In the genomic region with DNA sequence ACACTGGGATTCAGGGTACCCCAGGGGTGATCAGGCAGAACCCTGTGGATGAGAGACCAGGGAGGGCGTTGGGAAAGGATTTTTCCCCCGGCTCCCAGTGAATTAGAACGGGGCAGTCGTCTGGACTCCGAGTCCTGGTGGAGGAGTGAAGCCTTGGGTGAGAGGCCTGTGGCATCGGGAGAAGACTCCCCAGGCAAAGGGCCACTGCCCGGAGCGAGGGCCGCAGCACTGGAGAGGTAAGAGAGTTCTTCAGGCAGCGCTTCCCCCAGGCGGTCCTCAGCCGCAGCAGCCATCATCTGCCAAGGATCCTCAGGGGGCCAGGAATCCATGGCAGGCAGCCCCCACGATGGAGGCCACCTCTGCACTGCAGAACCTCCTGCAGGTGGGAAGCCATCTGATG, we compare ENCODE assay signal across 17 cellular contexts. TPM values are rescaled to one million over a fixed set of nuclear protein-coding genes. Genes with fewer than 3 reads are reported as not detected.
DNase-seq lines count a peak whose midpoint lies in the region; ATAC-seq and TF ChIP-seq lines count a peak whose summit lies in the region.
"Had no signal": no experiment of that assay in that cellular context is flagged by ENCODE, and none has a peak within 500 bp of the region (broad histone marks: within the 10 kb centered on the region; RNA-seq: fewer than 3 reads in every experiment).

No MANE protein-coding gene starts in this region.

- BruUV-seq in PC-9 (replicated peaks; lab: Mats Ljungman, UMichigan), result no TSS peak

- H2BK15ac ChIP-seq in mesenchymal stem cell (ENCODE audit: low read depth, poor library complexity, severe bottlenecking), result no peak overlapping the region

- H3K4me2 ChIP-seq in PC-9 (0 out of 2 replicates have a peak overlapping the region, but pooled peaks have one; percentile 40), mesenchymal stem cell (ENCODE audit: low read length, poor library complexity, severe bottlenecking) (no peak overlapping the region)

- H2BK12ac ChIP-seq in mesenchymal stem cell (ENCODE audit: low read length in 2 of 2), result no peak overlapping the region

- H3K4me1 ChIP-seq in PC-9 (replicated peaks; ENCODE audit: insufficient read depth) (peaks cover 43% of the 10 kb centered on the region), mesenchymal stem cell (ENCODE audit: control insufficient read depth, insufficient read depth, low read depth, low read length) (peaks cover 18% of the 10 kb centered on the region), spleen (peaks cover 0 to 22% (median 0%) of the 10 kb centered on the region in 6 donors)

- H3K4me1 Mint-ChIP-seq in activated CD4-positive, alpha-beta memory T cell treated with anti-CD3 and anti-CD28 coated beads for 36 hours (ENCODE audit: low read depth), result peaks cover 2% of the 10 kb centered on the region

- H3K79me2 ChIP-seq in PC-9 (ENCODE audit: low read depth), result peaks cover 9% of the 10 kb centered on the region

- H3K23ac ChIP-seq in mesenchymal stem cell (ENCODE audit: low read length in 2 of 2), result no peak overlapping the region

- peak overlapping the region; percentile 22 for H2AK5ac ChIP-seq in mesenchymal stem cell (ENCODE audit: low read length, severe bottlenecking)

- no peaks in the 10 kb centered on the region for H4K20me1 ChIP-seq in PC-9 (ENCODE audit: insufficient read depth)

- H3F3A ChIP-seq in PC-9 (ENCODE audit: insufficient read depth, low read depth), result peaks cover 11% of the 10 kb centered on the region

- H3K9me3 Mint-ChIP-seq in activated CD4-positive, alpha-beta memory T cell treated with anti-CD3 and anti-CD28 coated beads for 36 hours, result no peaks in the 10 kb centered on the region
- H3K9me3 Mint-ChIP-seq: H9 had no signal

- H3K27me3 ChIP-seq in PC-9 (ENCODE audit: insufficient read depth, low read depth), result no peaks in the 10 kb centered on the region
- peaks cover 13 to 34% of the 10 kb centered on the region in 2 experiments for H3K27me3 ChIP-seq in mesenchymal stem cell (ENCODE audit: control insufficient read depth in 1 of 2, insufficient read depth in 1 of 2, low read length in 2 of 2)
- H3K27me3 ChIP-seq in spleen (replicated peaks in 1 of 7), result peaks cover 0 to 46% (median 0%) of the 10 kb centered on the region in 7 donors

- TF ChIP-seq CTCF in PC-9 (conservative IDR thresholded peaks at IDR 0.05) (no peak), spleen (IDR thresholded peaks at IDR 0.05 in 8 of 11, conservative IDR thresholded peaks at IDR 0.05 in 3 of 11) (no peak)

- 93% methylated on average over 13 of the region's 13 CpGs for WGBS in mesenchymal stem cell
- 84 to 93% (median 88%) methylated on average over 9 to 13 of the region's 13 CpGs for WGBS in spleen, 5 donors

- intact Hi-C loops in PC-9 (cut with micrococcal nuclease; ENCODE audit: unreplicated experiment) (no loop called here), spleen (cut with DNase I; ENCODE audit: low total_unique reads) (no loop called here)
- intact Hi-C loops in activated CD4-positive, alpha-beta memory T cell treated with anti-CD3 and anti-CD28 coated beads for 36 hours (cut with micrococcal nuclease), result no loop called here

- no peak overlapping the region for H3K27ac Mint-ChIP-seq in activated CD4-positive, alpha-beta memory T cell treated with anti-CD3 and anti-CD28 coated beads for 36 hours
- H3K27ac Mint-ChIP-seq: CD4-positive, alpha-beta memory T cell; H9 had no signal

- H4K8ac ChIP-seq in mesenchymal stem cell (ENCODE audit: low read length), result no peak overlapping the region

- H3K14ac ChIP-seq in mesenchymal stem cell (ENCODE audit: low read length in 2 of 2), result no peak overlapping the region

- H3K4me3 ChIP-seq in PC-9 (no peak overlapping the region), mesenchymal stem cell (ENCODE audit: insufficient read depth in 1 of 2, low read depth in 1 of 2, low read length in 2 of 2) (no peak overlapping the region), spleen (no peak overlapping the region)

- H3K9ac ChIP-seq in mesenchymal stem cell (ENCODE audit: low read length), result no peak overlapping the region

- no peak overlapping the region for H4K91ac ChIP-seq in mesenchymal stem cell (ENCODE audit: low read length)

- no peak overlapping the region for H3K18ac ChIP-seq in mesenchymal stem cell (ENCODE audit: low read depth in 1 of 2, low read length in 2 of 2)

- CTCF ChIA-PET in PC-9 (lab: Charles Lee), result no interaction called here
- CTCF ChIA-PET in activated CD4-positive, alpha-beta memory T cell treated with anti-CD3 and anti-CD28 coated beads for 36 hours (lab: Charles Lee), result interaction anchor here (1.0 kb wide), 1 partner anchor 24 kb away, joined by 3 read pairs; no protein-coding TSS in a partner anchor

- TF ChIP-seq POLR2A in spleen (IDR thresholded peaks at IDR 0.05), result no peak

- H2AFZ ChIP-seq in PC-9 (no peak overlapping the region), mesenchymal stem cell (ENCODE audit: low read depth, low read length) (no peak overlapping the region)

- H3K4me3 Mint-ChIP-seq in activated CD4-positive, alpha-beta memory T cell treated with anti-CD3 and anti-CD28 coated beads for 36 hours, result no peak overlapping the region
- H3K4me3 Mint-ChIP-seq: CD4-positive, alpha-beta memory T cell; H9 had no signal

- no peak overlapping the region for H2BK120ac ChIP-seq in mesenchymal stem cell (ENCODE audit: low read depth, low read length)

- H3K79me1 ChIP-seq in mesenchymal stem cell (replicated peaks; ENCODE audit: low read length, poor library complexity, severe bottlenecking), result peaks cover 12% of the 10 kb centered on the region

- H3K9me2 ChIP-seq in PC-9 (ENCODE audit: insufficient read depth), result no peaks in the 10 kb centered on the region

- DNase-seq in PC-9, result no peak
- no peak for DNase-seq in mesenchymal stem cell
- DNase-seq in spleen, result peak; percentile 61
- no peak for DNase-seq in GM19240 (ENCODE audit: insufficient read length, low spot score)
- no peak for DNase-seq in activated CD4-positive, alpha-beta memory T cell treated with anti-CD3 and anti-CD28 coated beads for 36 hours
- DNase-seq: C1 segment of cervical spinal cord; Calu3; CD4-positive, alpha-beta memory T cell; COR-L47; DND-41; H9 had no signal

- H2BK5ac ChIP-seq in mesenchymal stem cell (ENCODE audit: low read depth, low read length, poor library complexity, severe bottlenecking), result no peak overlapping the region

- no peak for ATAC-seq in GM21825 (IDR thresholded peaks at IDR 0.05; ENCODE audit: unreplicated experiment)
- ATAC-seq: HCT116 had no signal

- no peaks in the 10 kb centered on the region for H3K36me3 ChIP-seq in PC-9 (ENCODE audit: low read depth)
- peaks cover 0 to 1% of the 10 kb centered on the region in 2 experiments for H3K36me3 ChIP-seq in mesenchymal stem cell (ENCODE audit: control insufficient read depth in 1 of 2, insufficient read depth in 2 of 2, low read depth in 1 of 2, low read length in 2 of 2)
- H3K36me3 ChIP-seq in spleen, result no peaks in the 10 kb centered on the region

- no peak overlapping the region for H3K4ac ChIP-seq in mesenchymal stem cell (ENCODE audit: low read depth in 1 of 2, low read length in 2 of 2)

- H3K27me3 Mint-ChIP-seq in activated CD4-positive, alpha-beta memory T cell treated with anti-CD3 and anti-CD28 coated beads for 36 hours, result peaks cover 7% of the 10 kb centered on the region

- POLR2A ChIA-PET in PC-9 (lab: Charles Lee; ENCODE audit: unreplicated experiment), result no interaction called here
- POLR2A ChIA-PET in activated CD4-positive, alpha-beta memory T cell treated with anti-CD3 and anti-CD28 coated beads for 36 hours (lab: Charles Lee), result no interaction called here

- H3K27ac ChIP-seq in PC-9 (no peak overlapping the region), mesenchymal stem cell (ENCODE audit: low read length, poor library complexity, severe bottlenecking) (no peak overlapping the region), spleen (no peak overlapping the region)

- no peaks in the 10 kb centered on the region for H3K9me3 ChIP-seq in PC-9 (ENCODE audit: insufficient read depth, low read depth)
- no peaks in the 10 kb centered on the region for H3K9me3 ChIP-seq in mesenchymal stem cell (ENCODE audit: control insufficient read depth, low read length)
- H3K9me3 ChIP-seq in spleen, result no peaks in the 10 kb centered on the region

- H3K36me3 Mint-ChIP-seq in activated CD4-positive, alpha-beta memory T cell treated with anti-CD3 and anti-CD28 coated beads for 36 hours, result no peaks in the 10 kb centered on the region
- H3K36me3 Mint-ChIP-seq: CD4-positive, alpha-beta memory T cell had no signal

RNA-seq across cellular contexts. Expression of a gene that starts 0.7 kb away (rescaled TPM):
- total RNA-seq in PC-9 (2021), result 21.1 and 21.6 TPM in 2 replicates
- not detected for polyA plus RNA-seq in mesenchymal stem cell (2013, experiment 1 of 2)
- not detected for polyA plus RNA-seq in mesenchymal stem cell (2013, experiment 2 of 2)
- not detected for total RNA-seq in spleen
- polyA plus RNA-seq in spleen, result not detected
- not detected for total RNA-seq in activated CD4-positive, alpha-beta memory T cell treated with anti-CD3 and anti-CD28 coated beads for 36 hours
- total RNA-seq: A673; Calu3; CD4-positive, alpha-beta memory T cell; H1; H9 had no signal
- polyA plus RNA-seq: BJ; CD4-positive, alpha-beta memory T cell; H1 had no signal

RNA-seq across cellular contexts. Expression of a gene that starts 2.9 kb away (rescaled TPM):
- total RNA-seq in PC-9 (2021), result 29.2 and 34.2 TPM in 2 replicates
- 0.40 TPM for polyA plus RNA-seq in mesenchymal stem cell (2013, experiment 1 of 2)
- 0.68 TPM for polyA plus RNA-seq in mesenchymal stem cell (2013, experiment 2 of 2)
- total RNA-seq in spleen, result 1 to 10 TPM in 2 of 7 donors, under 1 TPM in 2, not detected in 3; 0.76 to 3.4 (median 1.1) TPM
- under 1 TPM; 0.11 to 0.70 (median 0.21) TPM for polyA plus RNA-seq in spleen
- not detected for total RNA-seq in activated CD4-positive, alpha-beta memory T cell treated with anti-CD3 and anti-CD28 coated beads for 36 hours
- total RNA-seq: A673; CD4-positive, alpha-beta memory T cell had no signal

RNA-seq across cellular contexts. Expression of a gene that starts 8.5 kb away (rescaled TPM):
- total RNA-seq in PC-9 (2021) (1.0 and 1.9 TPM in 2 replicates), spleen (not detected)
- polyA plus RNA-seq in mesenchymal stem cell (2013, experiment 1 of 2), result not detected
- not detected for polyA plus RNA-seq in mesenchymal stem cell (2013, experiment 2 of 2)
- not detected for polyA plus RNA-seq in spleen
- total RNA-seq in activated CD4-positive, alpha-beta memory T cell treated with anti-CD3 and anti-CD28 coated beads for 36 hours, result not detected
- total RNA-seq: A172; A673; CD4-positive, alpha-beta memory T cell; H1; H9 had no signal
- polyA plus RNA-seq: BJ; CD4-positive, alpha-beta memory T cell; H1 had no signal

RNA-seq across cellular contexts. Expression of a gene that starts 27.2 kb away (rescaled TPM):
- total RNA-seq in PC-9 (2021) (not detected in 2 replicates), spleen (not detected)
- polyA plus RNA-seq in mesenchymal stem cell (2013, experiment 1 of 2), result not detected
- not detected for polyA plus RNA-seq in mesenchymal stem cell (2013, experiment 2 of 2)
- polyA plus RNA-seq in spleen, result not detected
- total RNA-seq in activated CD4-positive, alpha-beta memory T cell treated with anti-CD3 and anti-CD28 coated beads for 36 hours, result not detected
- total RNA-seq: A172; A673; Calu3; CD4-positive, alpha-beta memory T cell; H1 had no signal
- polyA plus RNA-seq: BJ; CD4-positive, alpha-beta memory T cell had no signal

RNA-seq across cellular contexts. Expression of a gene that starts 45.9 kb away (rescaled TPM):
- total RNA-seq in PC-9 (2021), result 60.6 and 69.0 TPM in 2 replicates
- polyA plus RNA-seq in mesenchymal stem cell (2013, experiment 1 of 2), result 4.9 TPM
- 4.5 TPM for polyA plus RNA-seq in mesenchymal stem cell (2013, experiment 2 of 2)
- 10 to 100 TPM in 6 of 7 donors, 1 to 10 TPM in 1; 7.7 to 22.5 (median 17.8) TPM for total RNA-seq in spleen
- polyA plus RNA-seq in spleen, result 10 to 100 TPM; 11.1 to 15.2 (median 11.7) TPM
- total RNA-seq in activated CD4-positive, alpha-beta memory T cell treated with anti-CD3 and anti-CD28 coated beads for 36 hours, result 10 to 100 TPM; 44.5 to 50.5 TPM

Comparison
In these comparisons a context has a peak if more than half of its experiments do, and no peak if none do; other contexts are left out.
1. RNA of a gene that starts 0.7 kb away (total RNA-seq): 21.1 to 21.6 TPM in PC-9; not detected in spleen and not detected in activated CD4-positive, alpha-beta memory T cell treated with anti-CD3 and anti-CD28 coated beads for 36 hours; every median in the first group is over 10 times any median in the second.